ENCODE assay signal across 10 cellular contexts in the genomic region with DNA sequence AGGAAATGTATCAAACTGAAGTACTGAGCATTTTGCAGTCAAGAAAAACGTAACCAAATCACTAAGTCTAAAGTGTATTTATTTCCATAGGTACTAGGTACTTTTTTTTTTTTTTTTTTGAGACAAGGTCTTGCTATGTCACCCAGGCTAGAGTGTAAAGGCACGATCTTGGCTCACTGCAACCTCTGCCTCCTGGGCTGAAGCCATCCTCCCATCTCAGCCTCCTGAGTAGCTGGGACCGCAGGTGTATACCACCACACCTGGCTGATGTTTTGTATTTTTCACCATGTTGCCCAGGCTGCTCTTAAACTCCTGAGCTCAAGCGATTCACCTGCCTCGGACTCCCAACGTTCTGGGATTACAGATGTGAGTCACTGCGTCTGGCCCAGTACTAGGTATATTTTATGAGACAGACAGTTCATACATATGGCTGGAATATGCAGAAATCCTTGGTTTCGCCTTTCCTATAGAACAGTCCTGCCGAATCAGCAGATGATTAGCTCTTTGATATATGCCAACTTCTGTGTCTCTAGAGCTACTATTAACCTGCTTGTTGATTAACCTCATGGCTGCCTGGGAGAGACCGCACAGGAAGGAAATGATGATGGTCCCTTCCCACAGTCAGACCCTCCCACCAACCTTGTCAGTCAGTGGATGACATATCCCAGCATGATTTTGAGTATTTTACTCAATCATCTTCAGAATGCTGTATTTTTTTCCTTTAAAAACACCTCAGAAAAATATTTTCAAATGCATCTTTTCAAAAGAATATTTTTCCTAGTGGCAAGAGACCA. TPM values are rescaled to one million over a fixed set of nuclear protein-coding genes. Genes with fewer than 3 reads are reported as not detected.
DNase-seq lines count a peak whose midpoint lies in the region; ATAC-seq lines count a peak whose summit lies in the region.
"Had no signal": no experiment of that assay in that cellular context is flagged by ENCODE, and none has a peak within 500 bp of the region (broad histone marks: within the 10 kb centered on the region; RNA-seq: fewer than 3 reads in every experiment).

No MANE protein-coding gene starts in this region.

- no peaks in the 10 kb centered on the region for H3K9me3 Mint-ChIP-seq in central memory CD8-positive, alpha-beta T cell

- ATAC-seq in central memory CD8-positive, alpha-beta T cell (replicated peaks; ENCODE audit: extremely low read depth, poor library complexity, severe bottlenecking) = peak; percentile 99
- no peak for ATAC-seq in GM19351 (IDR thresholded peaks at IDR 0.05; ENCODE audit: unreplicated experiment)

- peaks cover 24% of the 10 kb centered on the region for H3K36me3 Mint-ChIP-seq in central memory CD8-positive, alpha-beta T cell (ENCODE audit: insufficient read depth)

- DNase-seq in Jurkat, Clone E6-1 (ENCODE audit: low read depth, low spot score) = peak; percentile 54
- DNase-seq in activated CD4-positive, alpha-beta T cell treated with anti-CD3 and anti-CD28 coated beads, Interleukin-2, amount 50 U/mL, for 1 hour = peak; percentile 49
- DNase-seq in central memory CD8-positive, alpha-beta T cell (ENCODE audit: low spot score in 2 of 2) = peak in 1 of 2 donors; percentile 39
- DNase-seq in stimulated activated CD4-positive, alpha-beta T cell treated with anti-CD3 and anti-CD28 coated beads, TNF-alpha, amount 100 ng/mL, for 4 hours (ENCODE audit: low read depth in 3 of 3) = peak in 2 of 3 experiments; percentile 30 to 41
- DNase-seq in mucosa of gallbladder (ENCODE audit: low spot score) (no peak), NCI-H1417 treated with DMSO at 0.1 percent for 48 hours (lab: John Stamatoyannopoulos, UW) (no peak), D341Med (ENCODE audit: low spot score) (no peak)
- DNase-seq: thyroid gland, WERI-Rb-1 had no signal

- peak overlapping the region; percentile 58 for H3K4me3 Mint-ChIP-seq in central memory CD8-positive, alpha-beta T cell

- H3K27me3 Mint-ChIP-seq in central memory CD8-positive, alpha-beta T cell = no peaks in the 10 kb centered on the region

- no peak overlapping the region for H3K4me3 ChIP-seq in Jurkat, Clone E6-1 (ENCODE audit: low read length)
- H3K4me3 ChIP-seq: thyroid gland had no signal

- peak overlapping the region; percentile 72 for H3K27ac Mint-ChIP-seq in central memory CD8-positive, alpha-beta T cell (ENCODE audit: low read depth)

- H3K4me1 Mint-ChIP-seq in central memory CD8-positive, alpha-beta T cell = peaks cover 48% of the 10 kb centered on the region

RNA-seq across cellular contexts. Expression of a gene that starts 32.3 kb away (rescaled TPM):
- 21.0 TPM for polyA plus RNA-seq in Jurkat, Clone E6-1 (2012; ENCODE audit: insufficient read depth, insufficient read length)
- 37.4 TPM for total RNA-seq in mucosa of gallbladder

Comparison
In these comparisons a context has a peak if more than half of its experiments do, and no peak if none do; other contexts are left out.
1. DNase-seq: peak in Jurkat, Clone E6-1 (single experiment), activated CD4-positive, alpha-beta T cell treated with anti-CD3 and anti-CD28 coated beads, Interleukin-2, amount 50 U/mL, for 1 hour (single experiment) and stimulated activated CD4-positive, alpha-beta T cell treated with anti-CD3 and anti-CD28 coated beads, TNF-alpha, amount 100 ng/mL, for 4 hours (2 of 3); none in mucosa of gallbladder (single experiment), NCI-H1417 treated with DMSO at 0.1 percent for 48 hours (single experiment) and D341Med (single experiment).